13 cellular contexts compared by ENCODE assay signal in genomic region chr2:45765847-45766254, GRCh38.
DNase-seq lines count a peak whose midpoint lies in the region; ATAC-seq and TF ChIP-seq lines count a peak whose summit lies in the region.
"Had no signal": no experiment of that assay in that cellular context is flagged by ENCODE, and none has a peak within 500 bp of the region (broad histone marks: within the 10 kb centered on the region; RNA-seq: fewer than 3 reads in every experiment).

No MANE protein-coding gene starts in this region.

- no peak overlapping the region for H3K4me3 Mint-ChIP-seq in H9
- no peak overlapping the region for H3K4me3 Mint-ChIP-seq in activated CD4-positive, alpha-beta T cell treated with anti-CD3 and anti-CD28 coated beads for 36 hours

- TF ChIP-seq CTCF in H9 (conservative IDR thresholded peaks at IDR 0.05), result no peak
- TF ChIP-seq CTCF in heart right ventricle (IDR thresholded peaks at IDR 0.05), result no peak

- no peaks in the 10 kb centered on the region for H3K9me3 Mint-ChIP-seq in H9
- H3K9me3 Mint-ChIP-seq in activated CD4-positive, alpha-beta T cell treated with anti-CD3 and anti-CD28 coated beads for 36 hours (ENCODE audit: low read depth), result no peaks in the 10 kb centered on the region

- H3K27ac Mint-ChIP-seq in H9, result no peak overlapping the region
- H3K27ac Mint-ChIP-seq in activated CD4-positive, alpha-beta T cell treated with anti-CD3 and anti-CD28 coated beads for 36 hours, result no peak overlapping the region

- no peak overlapping the region for H3K18ac ChIP-seq in H9 (ENCODE audit: insufficient read length, low read depth, low read length)

- POLR2A ChIA-PET in activated CD4-positive, alpha-beta T cell treated with anti-CD3 and anti-CD28 coated beads for 36 hours (lab: Charles Lee), result no interaction called here

- H3K4me1 ChIP-seq in H9 (ENCODE audit: insufficient read depth, low read length), result no peaks in the 10 kb centered on the region
- peaks cover 16 to 66% (median 39%) of the 10 kb centered on the region in 9 donors for H3K4me1 ChIP-seq in heart right ventricle

- CTCF ChIA-PET in activated CD4-positive, alpha-beta T cell treated with anti-CD3 and anti-CD28 coated beads for 36 hours (lab: Charles Lee), result no interaction called here

- no peak overlapping the region for H2AK5ac ChIP-seq in H9 (ENCODE audit: insufficient read length, low read length)

- H3K14ac ChIP-seq in H9 (ENCODE audit: insufficient read depth, low read length), result no peak overlapping the region

- H3K4ac ChIP-seq in H9 (ENCODE audit: low read depth, low read length), result no peak overlapping the region

- ATAC-seq in heart right ventricle, result peak in 7 of 8 donors; percentile 40 to 76 (median 57)
- ATAC-seq in sciatic nerve, result peak; percentile 34
- no peak for ATAC-seq in activated CD4-positive, alpha-beta T cell treated with anti-CD3 and anti-CD28 coated beads for 36 hours
- ATAC-seq: psoas muscle had no signal

- H2AFZ ChIP-seq in H9 (ENCODE audit: low read length), result no peak overlapping the region

- no peak overlapping the region for H3K27ac ChIP-seq in H9 (ENCODE audit: insufficient read length, low read depth, low read length)
- peak overlapping the region in 2 of 10 donors; percentile 12 to 18 for H3K27ac ChIP-seq in heart right ventricle
- H3K27ac ChIP-seq: psoas muscle had no signal

- H3K27me3 Mint-ChIP-seq in H9 (ENCODE audit: low read depth), result peaks cover 6% of the 10 kb centered on the region; the same call in 1 of the 2 replicates
- no peaks in the 10 kb centered on the region for H3K27me3 Mint-ChIP-seq in activated CD4-positive, alpha-beta T cell treated with anti-CD3 and anti-CD28 coated beads for 36 hours

- no CpG with 5 or more reads among the region's 5 CpGs for WGBS in H9 (ENCODE audit: extremely low coverage, insufficient read length, low lambda C conversion rate)
- 28 to 30% methylated on average over 5 of the region's 5 CpGs for WGBS in heart right ventricle, 2 donors

- no peak overlapping the region for H4K8ac ChIP-seq in H9 (replicated peaks; ENCODE audit: insufficient read length, low read depth, low read length)

- peak overlapping the region; percentile 60 for H2BK20ac ChIP-seq in H9 (ENCODE audit: low read depth, low read length, poor library complexity, severe bottlenecking)

- no peak overlapping the region for H2BK120ac ChIP-seq in H9 (ENCODE audit: low read depth, low read length, poor library complexity, severe bottlenecking)

- no peaks in the 10 kb centered on the region for H3K79me1 ChIP-seq in H9 (ENCODE audit: insufficient read depth, low read depth, low read length, poor library complexity, severe bottlenecking)

- H4K91ac ChIP-seq in H9 (ENCODE audit: insufficient read length, low read depth, low read length), result no peak overlapping the region

- H3K9ac ChIP-seq in H9 (ENCODE audit: extremely low read depth, insufficient read length, low read length), result no peak overlapping the region

- H3K4me1 Mint-ChIP-seq in H9, result peaks cover 13 to 19% of the 10 kb centered on the region in 2 experiments
- peaks cover 3% of the 10 kb centered on the region for H3K4me1 Mint-ChIP-seq in activated CD4-positive, alpha-beta T cell treated with anti-CD3 and anti-CD28 coated beads for 36 hours

- H2BK15ac ChIP-seq in H9 (ENCODE audit: low read depth, low read length), result no peak overlapping the region

- H3K56ac ChIP-seq in H9 (ENCODE audit: insufficient read length, low read depth, low read length), result no peak overlapping the region

- no peak overlapping the region for H2BK5ac ChIP-seq in H9 (ENCODE audit: insufficient read length, low read length)

- no peaks in the 10 kb centered on the region for H3K79me2 ChIP-seq in H9 (ENCODE audit: insufficient read depth, low read length)

- intact Hi-C loops in heart right ventricle (cut with DNase I) (no loop called here), sciatic nerve (cut with DNase I) (no loop called here)
- intact Hi-C loops in activated CD4-positive, alpha-beta T cell treated with anti-CD3 and anti-CD28 coated beads for 36 hours (cut with DNase I, micrococcal nuclease), result no loop called here

- H3T11ph ChIP-seq in H9 (ENCODE audit: low read length), result no peak overlapping the region

- H3K27me3 ChIP-seq in H9 (ENCODE audit: insufficient read depth, low read length), result no peaks in the 10 kb centered on the region
- H3K27me3 ChIP-seq in heart right ventricle, result no peaks in the 10 kb centered on the region

- H3K23ac ChIP-seq in H9 (ENCODE audit: insufficient read length, low read depth, low read length), result no peak overlapping the region

- H3K4me3 ChIP-seq in heart right ventricle, result no peak overlapping the region
- H3K4me3 ChIP-seq: psoas muscle had no signal

- no peak overlapping the region for H3K4me2 ChIP-seq in H9 (ENCODE audit: insufficient read depth, insufficient read length, low read length)

- no peak overlapping the region for H4K5ac ChIP-seq in H9 (ENCODE audit: insufficient read length, low read depth, low read length)

- H4K20me1 ChIP-seq in H9 (ENCODE audit: control insufficient read depth, insufficient read depth, insufficient read length), result no peaks in the 10 kb centered on the region

- no peaks in the 10 kb centered on the region; a peak in 1 of 7 replicates for H3K36me3 Mint-ChIP-seq in H9 (ENCODE audit: insufficient read depth in 1 of 3, low read depth in 3 of 3)
- H3K36me3 Mint-ChIP-seq in activated CD4-positive, alpha-beta T cell treated with anti-CD3 and anti-CD28 coated beads for 36 hours (ENCODE audit: low read depth), result no peaks in the 10 kb centered on the region

- H3K9me3 ChIP-seq in H9 (ENCODE audit: control insufficient read depth, low read depth, low read length) (no peaks in the 10 kb centered on the region), heart right ventricle (no peaks in the 10 kb centered on the region)
- H3K9me3 ChIP-seq: psoas muscle had no signal

- no peaks in the 10 kb centered on the region for H3K23me2 ChIP-seq in H9 (ENCODE audit: insufficient read length, low read depth, low read length, poor library complexity, severe bottlenecking)

- H3K36me3 ChIP-seq in heart right ventricle, result no peaks in the 10 kb centered on the region

- no peak for DNase-seq in H9
- DNase-seq in NCI-H446 treated with DMSO at 0.1 percent for 48 hours (lab: John Stamatoyannopoulos, UW), result peak; percentile 74
- peak in 1 of 2 donors; percentile 51 for DNase-seq in heart right ventricle
- DNase-seq in sciatic nerve (ENCODE audit: low spot score), result no peak
- DNase-seq in NCI-H146 treated with DMSO at 0.1 percent for 48 hours (lab: John Stamatoyannopoulos, UW; ENCODE audit: unreplicated experiment), result no peak
- DNase-seq in NCI-H2081 treated with DMSO at 0.1 percent for 48 hours (lab: John Stamatoyannopoulos, UW), result no peak
- DNase-seq in activated CD4-positive, alpha-beta T cell treated with anti-CD3 and anti-CD28 coated beads for 36 hours, result no peak
- DNase-seq in SHP77 (lab: John Stamatoyannopoulos, UW), result no peak
- DNase-seq: Calu3, GOT3, head of caudate nucleus, NCI-H187 treated with DMSO at 0.1 percent for 48 hours, psoas muscle had no signal

- H2BK12ac ChIP-seq in H9 (ENCODE audit: insufficient read length, low read depth, low read length), result no peak overlapping the region
